In the genomic region with DNA sequence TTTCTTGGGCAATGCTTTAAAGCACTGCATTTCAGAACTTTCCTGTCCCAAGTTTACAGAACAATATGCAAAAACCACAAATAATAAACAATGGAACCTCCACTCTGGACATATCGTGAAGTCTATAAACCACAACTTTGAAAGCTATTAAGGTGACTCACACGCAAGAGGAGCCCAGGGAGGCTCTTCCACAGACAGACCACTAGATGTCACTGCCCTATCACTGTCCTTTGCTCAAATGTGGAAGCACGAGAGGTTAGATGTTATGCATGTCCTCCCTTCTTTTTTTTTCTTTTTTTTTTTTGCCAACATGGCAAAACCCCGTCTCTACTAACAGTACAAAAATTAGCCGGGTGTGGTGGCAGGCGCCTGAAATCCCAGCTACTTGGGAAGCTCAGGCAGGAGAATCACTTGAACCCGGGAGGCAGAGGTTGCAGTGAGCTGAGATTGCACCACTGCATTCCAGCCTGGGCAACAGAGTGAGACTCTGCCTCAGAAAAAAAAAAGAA, we compare ENCODE assay signal across 8 cellular contexts.
DNase-seq lines count a peak whose midpoint lies in the region; ATAC-seq and TF ChIP-seq lines count a peak whose summit lies in the region.
"Not testable (repeated sequence)": the region's sequence is repeated elsewhere in the genome, so short reads cannot be mapped to it uniquely, and the experiment has no call there.

No MANE protein-coding gene starts in this region.

- intact Hi-C loops in activated B cell treated with CpG ODN at 0.5 μM for 24 hours (cut with micrococcal nuclease): loop anchor here (1.0 to 10.0 kb wide), 10 partner anchors 186 to 909 kb away; a partner anchor contains a TSS

- H3K36me3 Mint-ChIP-seq in activated B cell treated with CpG ODN at 0.5 μM for 24 hours (ENCODE audit: low read depth): peaks cover 45% of the 10 kb centered on the region

- not testable (repeated sequence) for H3K27ac Mint-ChIP-seq in activated B cell treated with CpG ODN at 0.5 μM for 24 hours

- H3K9me3 Mint-ChIP-seq in activated B cell treated with CpG ODN at 0.5 μM for 24 hours: not testable (repeated sequence)

- POLR2A ChIA-PET in activated B cell treated with CpG ODN at 0.5 μM for 24 hours (lab: Charles Lee): interaction anchor here (0.5 to 4.3 kb wide), 20 partner anchors 77 to 1276 kb away, joined by 3 to 32 read pairs (median 4); a partner anchor contains a TSS

- not testable (repeated sequence) for H3K27me3 Mint-ChIP-seq in activated B cell treated with CpG ODN at 0.5 μM for 24 hours

- ATAC-seq in GM19463 (IDR thresholded peaks at IDR 0.05; ENCODE audit: unreplicated experiment) (peak; percentile 88), HG03469 (IDR thresholded peaks at IDR 0.05; ENCODE audit: unreplicated experiment) (peak; percentile 78), activated B cell treated with CpG ODN at 0.5 μM for 24 hours (ENCODE audit: low read depth) (peak; percentile 97)

- peak overlapping the region; percentile 61 for H3K4me3 Mint-ChIP-seq in activated B cell treated with CpG ODN at 0.5 μM for 24 hours

- not testable (repeated sequence) for H3K4me3 ChIP-seq in kidney epithelial cell (ENCODE audit: low read depth, low read length)

- H3K36me3 ChIP-seq in kidney epithelial cell (ENCODE audit: control insufficient read depth, insufficient read depth, low read length): not testable (repeated sequence)

- CTCF ChIA-PET in activated B cell treated with CpG ODN at 0.5 μM for 24 hours (lab: Charles Lee): interaction anchor here (0.6 to 4.5 kb wide), 24 partner anchors 24 to 1352 kb away, joined by 3 to 34 read pairs (median 4); a partner anchor contains a TSS

- DNase-seq in COR-L47 (lab: John Stamatoyannopoulos, UW): peak; percentile 29
- DNase-seq in NCI-H460 (ENCODE audit: extremely low read depth, low read depth): peak; percentile 79
- DNase-seq in activated B cell treated with CpG ODN at 0.5 μM for 24 hours: peak; percentile 26
- DNase-seq in cerebellar cortex (ENCODE audit: low spot score): peak; percentile 93
- DNase-seq in kidney epithelial cell (ENCODE audit: low read depth): peak; percentile 49
- DNase-seq in stimulated activated CD4-positive, alpha-beta T cell treated with anti-CD3 and anti-CD28 coated beads, Interleukin-2, amount 100 ng/mL, for 4 hours (ENCODE audit: low read depth): peak; percentile 31

- H3K4me1 Mint-ChIP-seq in activated B cell treated with CpG ODN at 0.5 μM for 24 hours: peaks cover 31% of the 10 kb centered on the region

- H3K27me3 ChIP-seq in kidney epithelial cell (ENCODE audit: control insufficient read depth, insufficient read depth, low read length): not testable (repeated sequence)

- not testable (repeated sequence) for TF ChIP-seq CTCF in activated B cell treated with CpG ODN at 0.5 μM for 24 hours (IDR thresholded peaks at IDR 0.05)
- TF ChIP-seq CTCF in kidney epithelial cell (IDR thresholded peaks at IDR 0.05; ENCODE audit: insufficient read depth, low read length, poor library complexity, severe bottlenecking): peak; percentile 91

Comparison
In these comparisons a context has a peak if more than half of its experiments do, and no peak if none do; other contexts are left out.
1. DNase-seq: peak in every context shown above with its lines; median percentile 93 in cerebellar cortex; 79 in NCI-H460; 49 in kidney epithelial cell; 31 in stimulated activated CD4-positive, alpha-beta T cell treated with anti-CD3 and anti-CD28 coated beads, Interleukin-2, amount 100 ng/mL, for 4 hours; 29 in COR-L47; 26 in activated B cell treated with CpG ODN at 0.5 μM for 24 hours.